ENCODE assay signal across 23 cellular contexts in the genomic region with DNA sequence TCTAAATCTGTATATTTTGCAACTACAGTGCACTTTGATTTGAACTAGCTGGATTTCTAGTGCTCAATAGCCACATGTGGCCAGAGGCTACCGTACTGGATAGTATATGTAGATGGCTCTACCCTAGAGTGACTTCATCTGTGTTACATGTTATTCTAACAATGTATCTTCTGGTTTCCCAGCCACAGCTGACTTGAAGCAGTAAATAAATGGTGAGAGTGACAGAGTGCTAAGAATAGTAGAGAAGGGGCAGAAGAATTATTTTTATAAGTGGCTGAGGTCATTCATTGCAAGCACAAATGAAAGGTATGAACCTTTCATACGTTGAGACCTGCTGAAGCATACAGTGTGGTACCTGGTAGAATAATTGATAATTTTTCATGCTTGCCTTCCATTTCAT. TPM values are rescaled to one million over a fixed set of nuclear protein-coding genes. Genes with fewer than 3 reads are reported as not detected.
A peak's percentile ranks its signal among the peaks of the same experiment; 100 is the strongest.
DNase-seq lines count a peak whose midpoint lies in the region; ATAC-seq and TF ChIP-seq lines count a peak whose summit lies in the region.
"Had no signal": no experiment of that assay in that cellular context is flagged by ENCODE, and none has a peak within 500 bp of the region (broad histone marks: within the 10 kb centered on the region; RNA-seq: fewer than 3 reads in every experiment).

No MANE protein-coding gene starts in this region.

- no peak for DNase-seq in CD4-positive, alpha-beta T cell
- DNase-seq in T-helper 17 cell (no peak), left cardiac atrium (no peak), psoas muscle (no peak), OCI-M2 (lab: John Stamatoyannopoulos, UW; ENCODE audit: unreplicated experiment) (no peak), NCI-H2081 treated with DMSO at 0.1 percent for 48 hours (lab: John Stamatoyannopoulos, UW) (no peak)
- no peak for DNase-seq in activated CD4-positive, alpha-beta T cell treated with anti-CD3 and anti-CD28 coated beads for 1 hour
- DNase-seq: ACHN; AML-193; Calu3; DMS53; GM23248; HCEC 1CT; NCI-H187; NCI-H446; NCI-H69; NK-92 treated with Interleukin-12 subunit alpha and Interleukin-12 subunit beta, amount 100 ng/mL, for 24 hours; SJCRH30 had no signal

- TF ChIP-seq CTCF in CD4-positive, alpha-beta T cell (IDR thresholded peaks at IDR 0.05): no peak
- no peak for TF ChIP-seq CTCF in psoas muscle (IDR thresholded peaks at IDR 0.05)

- WGBS in psoas muscle, 3 donors: 21 to 33% (median 23%) methylated on average over 2 of the region's 2 CpGs

- H3K9me3 Mint-ChIP-seq in CD4-positive, alpha-beta T cell: no peaks in the 10 kb centered on the region
- H3K9me3 Mint-ChIP-seq: CD14-positive monocyte had no signal

- H3K9me3 ChIP-seq in CD4-positive, alpha-beta T cell (ENCODE audit: control insufficient read depth, low read length): no peaks in the 10 kb centered on the region
- H3K9me3 ChIP-seq in T-helper 17 cell (ENCODE audit: control insufficient read depth, low read length, poor library complexity, severe bottlenecking) (no peaks in the 10 kb centered on the region), psoas muscle (no peaks in the 10 kb centered on the region)
- H3K9me3 ChIP-seq: SJCRH30 had no signal

- no peak for ATAC-seq in CD4-positive, alpha-beta T cell (ENCODE audit: poor library complexity)
- ATAC-seq in T-helper 17 cell (no peak), left cardiac atrium (peak; percentile 39 to 70), psoas muscle (peak; percentile 88 to 98 (median 96)), GM18519 (IDR thresholded peaks at IDR 0.05; ENCODE audit: low FRiP score, unreplicated experiment) (no peak)

- CTCF ChIA-PET in CD4-positive, alpha-beta T cell (lab: Charles Lee): interaction anchor here (0.9 kb wide), 1 partner anchor 32 kb away, joined by 3 read pairs; no protein-coding TSS in a partner anchor

- no peaks in the 10 kb centered on the region for H3K27me3 ChIP-seq in CD4-positive, alpha-beta T cell (ENCODE audit: control insufficient read depth, insufficient read depth, low read length)
- no peaks in the 10 kb centered on the region for H3K27me3 ChIP-seq in psoas muscle (ENCODE audit: insufficient read depth in 3 of 3, low read length in 2 of 3)
- H3K27me3 ChIP-seq: SJCRH30 had no signal

- POLR2A ChIA-PET in CD4-positive, alpha-beta T cell (lab: Charles Lee): interaction anchor here (1.0 kb wide), 1 partner anchor 27 kb away, joined by 5 read pairs; no protein-coding TSS in a partner anchor

- no peak overlapping the region for H3K27ac ChIP-seq in CD4-positive, alpha-beta T cell (ENCODE audit: low read depth, low read length)
- peak overlapping the region; percentile 85 for H3K27ac ChIP-seq in psoas muscle
- H3K27ac ChIP-seq: GM23248, SJCRH30 had no signal

- H3K36me3 Mint-ChIP-seq in CD4-positive, alpha-beta T cell (ENCODE audit: low read depth): peaks cover 48% of the 10 kb centered on the region
- no peaks in the 10 kb centered on the region for H3K36me3 Mint-ChIP-seq in T-helper 17 cell (ENCODE audit: low read depth)

- peaks cover 0 to 7% of the 10 kb centered on the region in 2 donors for H3K36me3 ChIP-seq in psoas muscle (ENCODE audit: insufficient read depth in 1 of 2, low read depth in 1 of 2)
- H3K36me3 ChIP-seq: SJCRH30 had no signal

- no peak overlapping the region for H3K4me3 Mint-ChIP-seq in CD4-positive, alpha-beta T cell
- H3K4me3 Mint-ChIP-seq in T-helper 17 cell: no peak overlapping the region
- H3K4me3 Mint-ChIP-seq: CD14-positive monocyte had no signal

- peaks cover 52% of the 10 kb centered on the region for H3K4me1 ChIP-seq in psoas muscle
- H3K4me1 ChIP-seq: SJCRH30 had no signal

- H3K27ac Mint-ChIP-seq in CD4-positive, alpha-beta T cell: peak overlapping the region; percentile 5
- peak overlapping the region; percentile 83 for H3K27ac Mint-ChIP-seq in T-helper 17 cell

- H3K4me3 ChIP-seq in psoas muscle: no peak overlapping the region
- H3K4me3 ChIP-seq: GM23248, SJCRH30 had no signal

- intact Hi-C loops in CD4-positive, alpha-beta T cell (cut with DNase I, micrococcal nuclease): no loop called here
- intact Hi-C loops in left cardiac atrium (cut with DNase I) (no loop called here), psoas muscle (cut with DNase I) (no loop called here)

- H3K27me3 Mint-ChIP-seq in CD4-positive, alpha-beta T cell: no peaks in the 10 kb centered on the region
- no peaks in the 10 kb centered on the region for H3K27me3 Mint-ChIP-seq in T-helper 17 cell

- peaks cover 17% of the 10 kb centered on the region for H3K4me1 Mint-ChIP-seq in CD4-positive, alpha-beta T cell (ENCODE audit: low read depth)
- peaks cover 40% of the 10 kb centered on the region for H3K4me1 Mint-ChIP-seq in T-helper 17 cell

RNA-seq across cellular contexts. Expression of a gene that starts 30.9 kb away (rescaled TPM):
- total RNA-seq in CD4-positive, alpha-beta T cell: 10 to 100 TPM; 50.9 to 54.4 TPM
- total RNA-seq in T-helper 17 cell (100 to 1,000 TPM; 157 to 161 TPM), left cardiac atrium (10 to 100 TPM; 59.8 to 73.3 TPM), psoas muscle (10 to 100 TPM; 27.8 to 62.2 (median 41.9) TPM)
- 10 to 100 TPM; 10.8 to 45.9 (median 18.4) TPM for polyA plus RNA-seq in psoas muscle

RNA-seq across cellular contexts. Expression of a gene that starts 59.1 kb away (rescaled TPM):
- total RNA-seq in CD4-positive, alpha-beta T cell: not detected
- total RNA-seq in T-helper 17 cell (not detected), left cardiac atrium (not detected), psoas muscle (not detected)
- polyA plus RNA-seq in psoas muscle: not detected
- total RNA-seq: Calu3, GM23248, LHCN-M2, OCI-LY7, RPMI7951, SJCRH30 had no signal

Comparison
In these comparisons a context has a peak if more than half of its experiments do, and no peak if none do; other contexts are left out.
1. ATAC-seq: peak in left cardiac atrium (2 of 2) and psoas muscle (4 of 4); none in CD4-positive, alpha-beta T cell (single experiment), T-helper 17 cell (single experiment) and GM18519 (single experiment).